ENCODE assay signal across 3 cellular contexts in genomic region chr9:131034749-131035148, GRCh38. TPM values are rescaled to one million over a fixed set of nuclear protein-coding genes. Genes with fewer than 3 reads are reported as not detected.
"Had no signal": no experiment of that assay in that cellular context is flagged by ENCODE, and none has a peak within 500 bp of the region (broad histone marks: within the 10 kb centered on the region; RNA-seq: fewer than 3 reads in every experiment).

No MANE protein-coding gene starts in this region.

RNA-seq across cellular contexts. Expression of gene LAMC3, which starts 25.8 kb away (rescaled TPM):
- total RNA-seq: natural killer cell; natural killer cell treated with Interleukin-12 subunit alpha and Interleukin-12 subunit beta and Interleukin-15 and Interleukin-18, amount 100 ng/mL, for 72 hours; pulmonary artery endothelial cell had no signal
